In genomic region chr17:67779098-67779672, GRCh38 we compare ENCODE assay signal across 8 cellular contexts. TPM values are rescaled to one million over a fixed set of nuclear protein-coding genes. Genes with fewer than 3 reads are reported as not detected.
DNase-seq lines count a peak whose midpoint lies in the region; ATAC-seq and TF ChIP-seq lines count a peak whose summit lies in the region.

No MANE protein-coding gene starts in this region.

- H3K27ac Mint-ChIP-seq in brain: no peak overlapping the region

- H3K4me1 ChIP-seq in thyroid gland: no peaks in the 10 kb centered on the region

- H3K4me3 ChIP-seq in GM12865 (ENCODE audit: low read depth, low read length) (no peak overlapping the region), thyroid gland (replicated peaks in 1 of 3) (no peak overlapping the region)

- TF ChIP-seq POLR2A in thyroid gland (IDR thresholded peaks at IDR 0.05): no peak

- no peaks in the 10 kb centered on the region for H3K27me3 ChIP-seq in thyroid gland

- TF ChIP-seq CTCF in GM12865 (IDR thresholded peaks at IDR 0.05; ENCODE audit: insufficient read depth, low read depth, low read length, missing control alignments) (peak; percentile 58), brain (conservative IDR thresholded peaks at IDR 0.05) (peak; percentile 36 to 63), thyroid gland (IDR thresholded peaks at IDR 0.05) (peak in 3 of 6 experiments; percentile 22 to 47 (median 28))

- H3K4me3 Mint-ChIP-seq in brain: no peak overlapping the region

- no peaks in the 10 kb centered on the region for H3K4me1 Mint-ChIP-seq in brain

- H3K9me3 Mint-ChIP-seq in brain: no peaks in the 10 kb centered on the region

- no peaks in the 10 kb centered on the region for H3K9me3 ChIP-seq in thyroid gland

- no peak overlapping the region for H3K27ac ChIP-seq in thyroid gland

- ATAC-seq in HG03045 (IDR thresholded peaks at IDR 0.05; ENCODE audit: unreplicated experiment) (no peak), GM19397 (IDR thresholded peaks at IDR 0.05; ENCODE audit: unreplicated experiment) (no peak)

- DNase-seq in A172 (ENCODE audit: low spot score): peak; percentile 28
- DNase-seq in GM12865 (ENCODE audit: low read depth): peak; percentile 60
- DNase-seq in OCI-M1 (lab: John Stamatoyannopoulos, UW): peak; percentile 79
- peak; percentile 64 for DNase-seq in left kidney (ENCODE audit: low read depth, low spot score)
- DNase-seq in thyroid gland: peak; percentile 29 to 40

- 33 to 36% methylated on average over 13 of the region's 13 CpGs for WGBS in thyroid gland, 2 donors

- intact Hi-C loops in thyroid gland (cut with DNase I): no loop called here

- no peaks in the 10 kb centered on the region for H3K36me3 ChIP-seq in thyroid gland

- H3K36me3 Mint-ChIP-seq in brain: no peaks in the 10 kb centered on the region

- H3K27me3 Mint-ChIP-seq in brain: peaks cover 3% of the 10 kb centered on the region

RNA-seq across cellular contexts. Expression of gene BPTF, which starts 46.1 kb away (rescaled TPM):
- 30.8 and 36.9 TPM in 2 replicates for total RNA-seq in A172 (2014; rRNA removed; shearing (Covaris generic))
- polyA plus RNA-seq in brain (ENCODE audit: insufficient read depth, low read depth, low replicate concordance): 23.8 TPM
- 100 to 1,000 TPM in 3 of 4 donors, 10 to 100 TPM in 1; 88.8 to 143 (median 116) TPM for total RNA-seq in thyroid gland

Comparison
In these comparisons a context has a peak if more than half of its experiments do, and no peak if none do; other contexts are left out.
1. DNase-seq: peak in every context shown above with its lines; median percentile 79 in OCI-M1; 64 in left kidney; 60 in GM12865; 34 in thyroid gland; 28 in A172.